ENCODE assay signal across 13 cellular contexts in genomic region chr16:585351-585750, GRCh38. TPM values are rescaled to one million over a fixed set of nuclear protein-coding genes. Genes with fewer than 3 reads are reported as not detected.
DNase-seq lines count a peak whose midpoint lies in the region; ATAC-seq, FAIRE-seq and TF ChIP-seq lines count a peak whose summit lies in the region.
"Had no signal": no experiment of that assay in that cellular context is flagged by ENCODE, and none has a peak within 500 bp of the region (broad histone marks: within the 10 kb centered on the region; RNA-seq: fewer than 3 reads in every experiment).

No MANE protein-coding gene starts in this region.

- H2BK5ac ChIP-seq in IMR-90 (ENCODE audit: low read depth, low read length, poor library complexity, severe bottlenecking): no peak overlapping the region

- POLR2A ChIA-PET in IMR-90 (lab: Charles Lee; ENCODE audit: unreplicated experiment): no interaction called here

- TF ChIP-seq CTCF in IMR-90 (conservative IDR thresholded peaks at IDR 0.05; ENCODE audit: low read depth, low read length): no peak
- TF ChIP-seq CTCF in WERI-Rb-1 (IDR thresholded peaks at IDR 0.05; ENCODE audit: low read depth, low read length): peak; percentile 24; the same call in 1 of the 2 replicates
- no peak for TF ChIP-seq CTCF in neural crest cell (conservative IDR thresholded peaks at IDR 0.05)

- H4K5ac ChIP-seq in IMR-90 (ENCODE audit: low read depth, low read length): no peak overlapping the region

- H3K14ac ChIP-seq in IMR-90 (replicated peaks; ENCODE audit: low read depth, low read length): no peak overlapping the region

- peaks cover 11 to 30% of the 10 kb centered on the region in 2 experiments; a peak in 3 of 4 replicates for H3K79me1 ChIP-seq in IMR-90 (ENCODE audit: low read depth in 1 of 2, low read length in 2 of 2)

- H2BK120ac ChIP-seq in IMR-90 (ENCODE audit: low read depth, low read length): no peak overlapping the region

- peaks cover 13% of the 10 kb centered on the region for H3K4me1 Mint-ChIP-seq in neural crest cell

- H3K18ac ChIP-seq in IMR-90 (ENCODE audit: low read depth, low read length): no peak overlapping the region

- no peak overlapping the region for H2AK5ac ChIP-seq in IMR-90 (ENCODE audit: low read depth, low read length)

- peaks cover 6% of the 10 kb centered on the region for H4K20me1 ChIP-seq in IMR-90 (ENCODE audit: insufficient read depth, low read length)

- H3K9me3 Mint-ChIP-seq in neural crest cell: no peaks in the 10 kb centered on the region

- H2BK20ac ChIP-seq in IMR-90 (ENCODE audit: low read depth, low read length): no peak overlapping the region

- peak overlapping the region; percentile 78 for H3K4me3 Mint-ChIP-seq in neural crest cell

- H3K27ac ChIP-seq in IMR-90 (ENCODE audit: insufficient read depth, low read length) (no peak overlapping the region), WERI-Rb-1 (no peak overlapping the region), small intestine (ENCODE audit: low read depth in 1 of 2, low read length in 1 of 2) (no peak overlapping the region)
- H3K27ac ChIP-seq: gastrocnemius medialis, lower lobe of right lung, Peyer's patch had no signal

- no peak overlapping the region for H3K23ac ChIP-seq in IMR-90 (ENCODE audit: low read depth, low read length)

- H2BK15ac ChIP-seq in IMR-90 (ENCODE audit: low read depth, low read length): no peak overlapping the region

- TF ChIP-seq RAD21 in IMR-90 (IDR thresholded peaks at IDR 0.05; ENCODE audit: low read length): no peak

- no peaks in the 10 kb centered on the region for H3K27me3 ChIP-seq in IMR-90 (ENCODE audit: control insufficient read depth, insufficient read depth, low read length)
- H3K27me3 ChIP-seq in WERI-Rb-1 (ENCODE audit: insufficient read depth, low read depth, severe bottlenecking): no peaks in the 10 kb centered on the region
- no peaks in the 10 kb centered on the region for H3K27me3 ChIP-seq in small intestine (ENCODE audit: control insufficient read depth in 2 of 2, insufficient read depth in 2 of 2, low read length in 2 of 2)
- H3K27me3 ChIP-seq: gastrocnemius medialis, Peyer's patch had no signal

- 36% methylated on average over 9 of the region's 10 CpGs; no CpG with 5 or more reads in 1 of the 2 experiments for WGBS in IMR-90 (ENCODE audit: extremely low coverage in 2 of 2, insufficient read length in 1 of 2), 2 experiments
- WGBS in small intestine, 3 donors: 9 to 20% (median 11%) methylated on average over 10 of the region's 10 CpGs

- H4K8ac ChIP-seq in IMR-90 (ENCODE audit: low read depth in 2 of 2, low read length in 2 of 2): no peak overlapping the region

- ATAC-seq in IMR-90 (ENCODE audit: low read depth): no peak
- ATAC-seq: gastrocnemius medialis, lower lobe of right lung had no signal

- H3K4me3 ChIP-seq in IMR-90 (ENCODE audit: insufficient read depth, low read depth, low read length) (no peak overlapping the region), WERI-Rb-1 (ENCODE audit: low read depth, low read length) (no peak overlapping the region), small intestine (ENCODE audit: low read depth in 1 of 2, low read length in 2 of 2) (no peak overlapping the region)
- H3K4me3 ChIP-seq: gastrocnemius medialis, lower lobe of right lung, Peyer's patch had no signal

- DNase-seq in DMS153 (lab: John Stamatoyannopoulos, UW) (peak; percentile 46), IMR-90 (no peak), WERI-Rb-1 (no peak), neural crest cell (ENCODE audit: low read depth, low spot score) (no peak), germinal center (ENCODE audit: low spot score) (no peak), NCI-H2107 (lab: John Stamatoyannopoulos, UW) (no peak), small intestine (no peak)
- DNase-seq: activated CD4-positive, alpha-beta T cell treated with anti-CD3 and anti-CD28 coated beads for 1 hour; activated gamma-delta T cell treated with Interleukin-2 at 50 U/mL for 16 hours; dermis blood vessel endothelial cell; lower lobe of right lung had no signal

- no peak for TF ChIP-seq POLR2A in IMR-90 (IDR thresholded peaks at IDR 0.05; ENCODE audit: low read depth, low read length)

- intact Hi-C loops in IMR-90 (cut with micrococcal nuclease): no loop called here

- H3K4me1 ChIP-seq in IMR-90 (ENCODE audit: control insufficient read depth, insufficient read depth, low read length) (peaks cover 11% of the 10 kb centered on the region), small intestine (ENCODE audit: control insufficient read depth in 2 of 2, insufficient read depth in 1 of 2, low read depth in 1 of 2, low read length in 1 of 2) (no peaks in the 10 kb centered on the region)

- dilution Hi-C loops in IMR-90 (cut with HindIII; ENCODE audit: low sequenced_read_pairs, unreplicated experiment): no loop called here

- no peak overlapping the region for H3K4me2 ChIP-seq in IMR-90 (ENCODE audit: low read depth, low read length)

- BruUV-seq in IMR-90 (replicated peaks; lab: Mats Ljungman, UMichigan): no TSS peak

- no peak overlapping the region for H3K27ac Mint-ChIP-seq in neural crest cell (ENCODE audit: unreplicated experiment)

- CTCF ChIA-PET in IMR-90 (lab: Yijun Ruan, JAX): no interaction called here

- H3K9ac ChIP-seq in IMR-90 (ENCODE audit: low read depth, low read length): no peak overlapping the region

- peak overlapping the region; percentile 59 for H2AK9ac ChIP-seq in IMR-90 (replicated peaks; ENCODE audit: low read depth, low read length, poor library complexity)

- H4K91ac ChIP-seq in IMR-90 (ENCODE audit: insufficient read depth, low read depth, low read length): no peak overlapping the region; the same call in 1 of the 2 replicates

- H3K9me1 ChIP-seq in IMR-90 (ENCODE audit: insufficient read depth, low read length): peaks cover 9% of the 10 kb centered on the region; the same call in 1 of the 2 replicates

- no peak overlapping the region for H3K4ac ChIP-seq in IMR-90 (ENCODE audit: low read depth, low read length)

- H3K27me3 Mint-ChIP-seq in neural crest cell (ENCODE audit: low read depth): peaks cover 27% of the 10 kb centered on the region

- H3K56ac ChIP-seq in IMR-90 (ENCODE audit: extremely low read depth, insufficient read depth, low read length): no peak overlapping the region

- H3K36me3 Mint-ChIP-seq in neural crest cell (ENCODE audit: low read depth): peaks cover 2% of the 10 kb centered on the region

- FAIRE-seq in small intestine (lab: Jason Lieb, UNC): no peak

- no peaks in the 10 kb centered on the region for H3K9me3 ChIP-seq in IMR-90 (ENCODE audit: control insufficient read depth, insufficient read depth, low read length)
- H3K9me3 ChIP-seq in WERI-Rb-1 (ENCODE audit: severe bottlenecking): no peaks in the 10 kb centered on the region
- no peaks in the 10 kb centered on the region for H3K9me3 ChIP-seq in small intestine (ENCODE audit: control insufficient read depth, low read depth)
- H3K9me3 ChIP-seq: gastrocnemius medialis, lower lobe of right lung, Peyer's patch had no signal

- in situ Hi-C loops in IMR-90 (cut with MboI; ENCODE audit: low sequenced_read_pairs): no loop called here

- H3K36me3 ChIP-seq in IMR-90 (ENCODE audit: control insufficient read depth, insufficient read depth, low read length) (peaks cover 7% of the 10 kb centered on the region; the same call in 1 of the 2 replicates), WERI-Rb-1 (peaks cover 9% of the 10 kb centered on the region), small intestine (ENCODE audit: control insufficient read depth in 2 of 2, insufficient read depth in 2 of 2, low read length in 2 of 2) (no peaks in the 10 kb centered on the region)
- H3K36me3 ChIP-seq: gastrocnemius medialis, Peyer's patch had no signal

- peak overlapping the region; percentile 10 for H2AFZ ChIP-seq in IMR-90 (replicated peaks; ENCODE audit: low read length, poor library complexity)

TF ChIP-seq in IMR-90, 13 proteins besides CTCF, POLR2A, EP300 and RAD21 (continues in another document):
- TF ChIP-seq CHD1 (IDR thresholded peaks at IDR 0.05; ENCODE audit: low read depth, low read length) (no peak), FOS (IDR thresholded peaks at IDR 0.05; ENCODE audit: low read depth, low read length) (no peak), USF2 (IDR thresholded peaks at IDR 0.05; ENCODE audit: low read depth, low read length) (no peak)

RNA-seq across cellular contexts. Expression of gene RAB40C, which starts 4.5 kb away (rescaled TPM):
- 6.8 and 6.9 TPM in 2 replicates for total RNA-seq in IMR-90 (2012; rRNA removed)
- 13.7 and 15.3 TPM in 2 replicates for polyA plus RNA-seq in IMR-90 (2012; rRNA removed)
- 11.0 and 21.8 TPM in 2 replicates for polyA plus RNA-seq in IMR-90 (2012; cell fraction: cytosol; rRNA removed)
- 26.4 and 67.6 TPM in 2 replicates for polyA plus RNA-seq in IMR-90 (2012; cell fraction: nucleus; rRNA removed; ENCODE audit: low replicate concordance)
- 30.9 and 31.6 TPM in 2 replicates for total RNA-seq in neural crest cell
- 10 to 100 TPM; 28.9 to 49.0 (median 39.7) TPM for polyA plus RNA-seq in small intestine

RNA-seq across cellular contexts. Expression of gene PIGQ, which starts 15.6 kb away (rescaled TPM):
- total RNA-seq in IMR-90 (2012; rRNA removed): 5.9 and 7.2 TPM in 2 replicates
- polyA plus RNA-seq in IMR-90 (2012; rRNA removed): 36.8 and 40.5 TPM in 2 replicates
- 16.5 and 38.0 TPM in 2 replicates for polyA plus RNA-seq in IMR-90 (2012; cell fraction: cytosol; rRNA removed)
- polyA plus RNA-seq in IMR-90 (2012; cell fraction: nucleus; rRNA removed; ENCODE audit: low replicate concordance): 111 and 325 TPM in 2 replicates
- 84.9 and 91.7 TPM in 2 replicates for total RNA-seq in neural crest cell
- polyA plus RNA-seq in small intestine: 10 to 100 TPM; 26.8 to 43.5 (median 29.2) TPM

RNA-seq across cellular contexts. Expression of gene NHLRC4, which starts 18.5 kb away (rescaled TPM):
- total RNA-seq in IMR-90 (2012; rRNA removed) (0.56 and 0.72 TPM in 2 replicates), neural crest cell (0.84 and 0.86 TPM in 2 replicates)
- polyA plus RNA-seq in IMR-90 (2012; rRNA removed) (0.65 and 0.84 TPM in 2 replicates), small intestine (under 1 TPM in 2 of 3 donors, not detected in 1; 0.45 to 0.79 TPM)
- 0.76 and 1.4 TPM in 2 replicates for polyA plus RNA-seq in IMR-90 (2012; cell fraction: cytosol; rRNA removed)
- polyA plus RNA-seq in IMR-90 (2012; cell fraction: nucleus; rRNA removed; ENCODE audit: low replicate concordance): 1.3 and 2.4 TPM in 2 replicates

RNA-seq across cellular contexts. Expression of gene PRR35, which starts 25.2 kb away (rescaled TPM):
- not detected in 2 replicates for total RNA-seq in IMR-90 (2012; rRNA removed)
- polyA plus RNA-seq in IMR-90 (2012; rRNA removed): not detected in 2 replicates
- polyA plus RNA-seq in IMR-90 (2012; cell fraction: cytosol; rRNA removed): not detected in 2 replicates
- polyA plus RNA-seq in IMR-90 (2012; cell fraction: nucleus; rRNA removed; ENCODE audit: low replicate concordance): 0.05 and 0.09 TPM in 2 replicates
- not detected in 2 replicates for total RNA-seq in neural crest cell
- polyA plus RNA-seq in small intestine: not detected
- total RNA-seq: dermis blood vessel endothelial cell, gastrocnemius medialis, lower lobe of right lung, Peyer's patch had no signal

RNA-seq across cellular contexts. Expression of gene WFIKKN1, which starts 45.4 kb away (rescaled TPM):
- total RNA-seq in IMR-90 (2012; rRNA removed) (not detected in 2 replicates), neural crest cell (8.1 and 8.5 TPM in 2 replicates)
- polyA plus RNA-seq in IMR-90 (2012; rRNA removed) (0.10 and 0.23 TPM in 2 replicates), small intestine (1 to 10 TPM in 2 of 3 donors, under 1 TPM in 1; 0.60 to 7.6 (median 5.7) TPM)
- polyA plus RNA-seq in IMR-90 (2012; cell fraction: cytosol; rRNA removed): 0.08 and 0.24 TPM in 2 replicates
- polyA plus RNA-seq in IMR-90 (2012; cell fraction: nucleus; rRNA removed; ENCODE audit: low replicate concordance): 0.44 and 2.5 TPM in 2 replicates

Comparison
In these comparisons a context has a peak if more than half of its experiments do, and no peak if none do; other contexts are left out.
1. RNA of gene PIGQ, which starts 15.6 kb away (total RNA-seq): 84.9 to 91.7 TPM in neural crest cell; 5.9 to 7.2 TPM in IMR-90; every median in the first group is over 10 times any median in the second.